In the genomic region with DNA sequence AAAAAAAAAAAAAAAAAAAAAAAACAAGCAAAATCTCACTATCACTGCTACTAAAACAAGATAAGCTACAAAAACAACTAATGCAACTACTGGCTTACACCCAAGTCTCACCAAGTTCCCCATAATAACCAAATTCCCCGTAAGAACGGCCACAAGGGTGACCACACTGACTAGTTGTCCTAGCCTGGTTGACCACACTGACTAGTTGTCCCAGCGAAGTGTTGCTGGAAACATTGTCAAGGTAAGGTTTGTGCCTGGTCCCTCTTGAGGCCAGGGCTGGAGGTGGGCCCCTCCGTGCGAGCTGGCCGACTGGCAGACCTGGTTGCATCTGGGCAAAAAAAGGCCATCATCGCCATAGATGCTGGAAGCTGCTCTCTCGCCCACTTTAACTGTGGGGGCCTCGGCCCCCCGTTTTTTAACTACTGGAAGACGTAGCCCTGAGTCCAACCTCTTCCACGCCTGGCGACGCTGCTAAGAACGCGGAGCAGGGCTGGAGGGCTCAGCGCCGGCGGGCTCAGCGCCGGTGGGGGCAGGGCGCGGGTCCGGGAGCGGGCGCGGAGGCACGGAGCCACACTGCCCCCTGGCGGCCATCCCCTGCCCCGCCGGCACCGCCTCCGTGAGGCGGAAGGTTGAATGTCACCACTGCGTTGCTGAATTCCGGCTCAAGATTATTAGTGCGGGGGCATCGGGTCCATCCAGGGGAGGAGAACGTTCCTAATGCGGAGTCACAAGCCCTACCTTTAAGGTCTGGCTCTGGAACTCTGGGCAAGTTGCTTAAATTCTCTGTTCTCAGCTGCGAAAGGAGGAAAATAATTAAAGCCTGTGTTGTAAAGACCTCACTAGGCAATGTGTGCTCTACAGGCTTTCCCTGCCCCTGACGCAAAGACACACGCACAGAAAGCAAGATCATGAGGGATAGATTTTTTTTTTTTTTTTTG, we compare ENCODE assay signal across 8 cellular contexts.
DNase-seq lines count a peak whose midpoint lies in the region; ATAC-seq, FAIRE-seq and TF ChIP-seq lines count a peak whose summit lies in the region.

No MANE protein-coding gene starts in this region.

- TF ChIP-seq CTCF in DND-41 (IDR thresholded peaks at IDR 0.05; ENCODE audit: borderline replicate concordance, extremely low read depth, low read length, poor library complexity, severe bottlenecking) (peak; percentile 75), astrocyte (IDR thresholded peaks at IDR 0.05; ENCODE audit: insufficient read depth, low read depth, low read length) (peak; percentile 69), hepatocyte (IDR thresholded peaks at IDR 0.05; ENCODE audit: poor library complexity) (peak; percentile 75), vagina (IDR thresholded peaks at IDR 0.05) (peak; percentile 75 to 100 (median 96))

- DNase-seq in DND-41: peak; percentile 32
- peak; percentile 94 for DNase-seq in H7
- DNase-seq in NCI-H1092 treated with DMSO at 0.1 percent for 48 hours (lab: John Stamatoyannopoulos, UW): peak; percentile 84
- peak; percentile 61 for DNase-seq in T-helper 9 cell
- peak; percentile 29 for DNase-seq in astrocyte (ENCODE audit: low read depth)
- peak; percentile 93 for DNase-seq in hepatocyte (ENCODE audit: low spot score)
- DNase-seq in renal cortical epithelial cell (ENCODE audit: low read depth): peak; percentile 44
- DNase-seq in vagina (ENCODE audit: extremely low spot score in 2 of 2): no peak

- peaks cover 6% of the 10 kb centered on the region for H3K4me1 Mint-ChIP-seq in astrocyte (ENCODE audit: low read depth, unreplicated experiment)

- ATAC-seq in DND-41 (ENCODE audit: insufficient read depth, low read depth): peak; percentile 74

- H3K36me3 ChIP-seq in DND-41 (ENCODE audit: insufficient read depth, low read length): no peaks in the 10 kb centered on the region
- H3K36me3 ChIP-seq in H7 (replicated peaks; ENCODE audit: control insufficient read depth, insufficient read depth, low read length): no peaks in the 10 kb centered on the region
- no peaks in the 10 kb centered on the region for H3K36me3 ChIP-seq in astrocyte (ENCODE audit: insufficient read depth, low read length)
- no peaks in the 10 kb centered on the region for H3K36me3 ChIP-seq in hepatocyte (replicated peaks; ENCODE audit: insufficient read depth, low read depth)
- H3K36me3 ChIP-seq in vagina: no peaks in the 10 kb centered on the region

- H3K4me3 ChIP-seq in DND-41 (ENCODE audit: low read depth in 1 of 2, low read length in 2 of 2): no peak overlapping the region
- peak overlapping the region; percentile 13; the same call in 1 of the 2 replicates for H3K4me3 ChIP-seq in H7 (ENCODE audit: insufficient read depth, low read depth, low read length)
- peak overlapping the region; percentile 40 for H3K4me3 ChIP-seq in astrocyte (ENCODE audit: insufficient read depth, low read depth, low read length)
- no peak overlapping the region for H3K4me3 ChIP-seq in hepatocyte
- H3K4me3 ChIP-seq in vagina: peak overlapping the region; percentile 25 to 36

- FAIRE-seq in astrocyte (lab: Jason Lieb, UNC): no peak

- H3K9ac ChIP-seq in DND-41 (ENCODE audit: low read depth, low read length) (no peak overlapping the region), astrocyte (ENCODE audit: low read length) (peak overlapping the region; percentile 36)

- H4K20me1 ChIP-seq in DND-41 (ENCODE audit: insufficient read depth, low read length): 0 out of 2 replicates have a peak, but pooled peaks cover 7% of the 10 kb centered on the region
- H4K20me1 ChIP-seq in astrocyte (ENCODE audit: insufficient read depth, low read length): no peaks in the 10 kb centered on the region
- H4K20me1 ChIP-seq in hepatocyte (ENCODE audit: insufficient read depth, poor library complexity, severe bottlenecking): no peaks in the 10 kb centered on the region

- H3K4me2 ChIP-seq in DND-41 (ENCODE audit: insufficient read depth, low read length): peak overlapping the region; percentile 17; the same call in 1 of the 2 replicates
- H3K4me2 ChIP-seq in astrocyte (ENCODE audit: low read length): peak overlapping the region; percentile 85
- H3K4me2 ChIP-seq in hepatocyte: peak overlapping the region; percentile 89

- peaks cover 3% of the 10 kb centered on the region for H3K36me3 Mint-ChIP-seq in astrocyte (ENCODE audit: low read depth, unreplicated experiment)

- H3K9me2 ChIP-seq in hepatocyte (replicated peaks; ENCODE audit: insufficient read depth): no peaks in the 10 kb centered on the region

- peaks cover 20% of the 10 kb centered on the region for H3K27me3 Mint-ChIP-seq in astrocyte (ENCODE audit: low read depth, unreplicated experiment)

- H3K27me3 ChIP-seq in DND-41 (ENCODE audit: insufficient read depth, low read length, poor library complexity) (peaks cover 14% of the 10 kb centered on the region), H7 (ENCODE audit: control insufficient read depth, insufficient read depth, low read length) (no peaks in the 10 kb centered on the region; the same call in 1 of the 2 replicates), astrocyte (ENCODE audit: insufficient read depth, low read length) (peaks cover 42% of the 10 kb centered on the region), hepatocyte (no peaks in the 10 kb centered on the region), vagina (no peaks in the 10 kb centered on the region)

- H3K9me3 Mint-ChIP-seq in astrocyte (ENCODE audit: unreplicated experiment): peaks cover 6% of the 10 kb centered on the region

- no peaks in the 10 kb centered on the region for H3K9me3 ChIP-seq in DND-41 (ENCODE audit: insufficient read depth, low read length, severe bottlenecking)
- no peaks in the 10 kb centered on the region for H3K9me3 ChIP-seq in astrocyte (ENCODE audit: insufficient read depth, low read depth, low read length)
- no peaks in the 10 kb centered on the region for H3K9me3 ChIP-seq in hepatocyte (ENCODE audit: low read depth)
- no peaks in the 10 kb centered on the region for H3K9me3 ChIP-seq in vagina

- H3K4me1 ChIP-seq in DND-41 (ENCODE audit: insufficient read depth, low read length) (no peaks in the 10 kb centered on the region), astrocyte (ENCODE audit: insufficient read depth, low read length) (peaks cover 5% of the 10 kb centered on the region), hepatocyte (ENCODE audit: insufficient read depth) (peaks cover 33% of the 10 kb centered on the region), vagina (peaks cover 15% of the 10 kb centered on the region)

- H3K4me3 Mint-ChIP-seq in astrocyte (ENCODE audit: unreplicated experiment): peak overlapping the region; percentile 74

- H2AFZ ChIP-seq in DND-41 (ENCODE audit: low read depth, low read length) (no peak overlapping the region), astrocyte (ENCODE audit: low read depth, low read length) (peak overlapping the region; percentile 59), hepatocyte (peak overlapping the region; percentile 75)

- H3K27ac Mint-ChIP-seq in astrocyte (ENCODE audit: unreplicated experiment): peak overlapping the region; percentile 41

- H3K79me2 ChIP-seq in DND-41 (ENCODE audit: insufficient read depth, low read length) (no peaks in the 10 kb centered on the region), astrocyte (ENCODE audit: insufficient read depth, low read length) (no peaks in the 10 kb centered on the region), hepatocyte (peaks cover 2% of the 10 kb centered on the region)

- intact Hi-C loops in vagina (cut with DNase I): loop anchor here (5.0 to 10.0 kb wide), 2 partner anchors 486 to 703 kb away; a partner anchor contains a TSS

- H3K27ac ChIP-seq in DND-41 (ENCODE audit: low read length): no peak overlapping the region
- H3K27ac ChIP-seq in astrocyte (ENCODE audit: low read depth, low read length): no peak overlapping the region
- H3K27ac ChIP-seq in hepatocyte: peak overlapping the region; percentile 90
- H3K27ac ChIP-seq in vagina: peak overlapping the region; percentile 51

- no peak for TF ChIP-seq POLR2A in vagina (IDR thresholded peaks at IDR 0.05)

- WGBS in hepatocyte (ENCODE audit: low lambda C conversion rate, missing lambda C conversion rate): 7% methylated on average over 38 of the region's 43 CpGs

Comparison
In these comparisons a context has a peak if more than half of its experiments do, and no peak if none do; other contexts are left out.
1. DNase-seq: peak in DND-41 (single experiment), H7 (single experiment), NCI-H1092 treated with DMSO at 0.1 percent for 48 hours (single experiment), T-helper 9 cell (single experiment), astrocyte (single experiment), hepatocyte (single experiment) and renal cortical epithelial cell (single experiment); none in vagina (0 of 2).
2. H3K27ac ChIP-seq: peak in hepatocyte (single experiment) and vagina (single experiment); none in DND-41 (single experiment) and astrocyte (single experiment).
3. H3K4me2 ChIP-seq: peak in every context shown above with its lines; median percentile 89 in hepatocyte; 85 in astrocyte; 17 in DND-41.
4. H3K4me3 ChIP-seq: peak in H7 (single experiment), astrocyte (single experiment) and vagina (2 of 2); none in DND-41 (0 of 2) and hepatocyte (single experiment).
5. Peak in every context shown above with its lines, with median percentiles within 50 percentile points of each other: CTCF ChIP-seq.